Comparison of ENCODE assay signal across 17 cellular contexts in the genomic region with DNA sequence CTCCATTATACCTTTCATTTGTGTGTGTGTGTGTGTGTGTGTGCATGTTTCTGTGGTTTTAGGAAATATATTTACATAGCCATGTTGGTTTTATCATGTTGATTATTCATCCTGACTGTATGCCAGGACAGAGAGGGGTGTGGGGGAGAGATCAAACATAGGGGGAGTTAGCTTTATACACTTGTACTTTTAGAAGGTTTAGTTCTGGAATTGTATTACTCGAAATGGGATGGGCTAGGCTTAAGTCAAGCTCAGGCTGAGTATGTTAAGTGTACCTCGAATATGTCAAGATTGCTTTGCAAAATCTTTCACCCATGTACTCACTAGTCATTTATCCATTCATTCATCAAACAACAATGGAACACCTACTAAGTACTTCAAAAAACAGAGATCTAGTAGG.
"Had no signal": no experiment of that assay in that cellular context is flagged by ENCODE, and none has a peak within 500 bp of the region (broad histone marks: within the 10 kb centered on the region; RNA-seq: fewer than 3 reads in every experiment).

No MANE protein-coding gene starts in this region.

- H3K9me3 ChIP-seq: body of pancreas, gastroesophageal sphincter, pancreas, stomach had no signal

- H3K27ac Mint-ChIP-seq: activated CD8-positive, alpha-beta T cell treated with anti-CD3 and anti-CD28 coated beads, Interleukin-2, amount 10 ng/mL, durations not matched to agents 7 days and 5 days; activated T-helper 2 cell treated with anti-CD3 and anti-CD28 coated beads, Interferon-gamma antibody, Interleukin-2, Interleukin-4, amounts not matched to agents 10 μg/mL and 5 μg/mL and 100 μg/mL, durations not matched to agents 14 hours and 24 hours and 36 hours; neural progenitor cell; T-cell had no signal

- H3K4me1 ChIP-seq: body of pancreas, neural progenitor cell had no signal

- H3K27me3 ChIP-seq: body of pancreas, gastroesophageal sphincter, neural progenitor cell, pancreas, stomach had no signal

- DNase-seq: activated CD4-positive, alpha-beta T cell treated with anti-CD3 and anti-CD28 coated beads for 4 hours; activated CD8-positive, alpha-beta T cell treated with anti-CD3 and anti-CD28 coated beads, Interleukin-2, amount 10 ng/mL, durations not matched to agents 7 days and 5 days; activated naive CD4-positive, alpha-beta T cell treated with anti-CD3 and anti-CD28 coated beads, Interleukin-2, amount 50 U/mL, for 16 hours; activated T-cell treated with anti-CD3 and anti-CD28 coated beads for 4 hours; body of pancreas; dermis blood vessel endothelial cell; left ventricle myocardium superior; pancreas; retina; stimulated activated CD4-positive, alpha-beta T cell treated with anti-CD3 and anti-CD28 coated beads, Interleukin-15, amount 100 ng/mL, for 24 hours; stimulated activated CD4-positive, alpha-beta T cell treated with anti-CD3 and anti-CD28 coated beads, Interleukin-4, amount 100 ng/mL, for 24 hours; stomach; T-cell; WERI-Rb-1 had no signal

- ATAC-seq: activated CD8-positive, alpha-beta T cell treated with anti-CD3 and anti-CD28 coated beads, Interleukin-2, amount 10 ng/mL, durations not matched to agents 7 days and 5 days; body of pancreas; gastroesophageal sphincter; left ventricle myocardium superior; pancreas; T-cell had no signal

- H3K36me3 Mint-ChIP-seq: neural progenitor cell, T-cell had no signal

- H3K9me3 Mint-ChIP-seq: activated T-helper 2 cell treated with anti-CD3 and anti-CD28 coated beads, Interferon-gamma antibody, Interleukin-2, Interleukin-4, amounts not matched to agents 10 μg/mL and 5 μg/mL and 100 μg/mL, durations not matched to agents 14 hours and 24 hours and 36 hours; neural progenitor cell; T-cell had no signal

- H3K4me1 Mint-ChIP-seq: neural progenitor cell, T-cell had no signal

- H2AFZ ChIP-seq: neural progenitor cell had no signal

- H3K4me3 Mint-ChIP-seq: activated CD8-positive, alpha-beta T cell treated with anti-CD3 and anti-CD28 coated beads, Interleukin-2, amount 10 ng/mL, durations not matched to agents 7 days and 5 days; neural progenitor cell; T-cell had no signal

- H3K4me3 ChIP-seq: body of pancreas, gastroesophageal sphincter, neural progenitor cell, pancreas, stomach had no signal

- H3K27ac ChIP-seq: body of pancreas, gastroesophageal sphincter, neural progenitor cell, pancreas, stomach, WERI-Rb-1 had no signal

- H3K36me3 ChIP-seq: gastroesophageal sphincter, neural progenitor cell, pancreas, stomach, WERI-Rb-1 had no signal

- H3K9ac ChIP-seq: neural progenitor cell had no signal

- H3K4me2 ChIP-seq: neural progenitor cell had no signal
